1 cellular context compared by ENCODE assay signal in genomic region chr1:156337888-156338179, GRCh38.
TF ChIP-seq lines count a peak whose summit lies in the region.

No MANE protein-coding gene starts in this region.

TF ChIP-seq in K562, 482 proteins besides CTCF, POLR2A, EP300 and RAD21 (continues in another document):
- no peak for TF ChIP-seq TAL1 (IDR thresholded peaks at IDR 0.05)
- TF ChIP-seq ZBTB26 (CRISPR knock-in tag; IDR thresholded peaks at IDR 0.05): peak; percentile 21; the same call in 1 of the 2 replicates
- no peak for TF ChIP-seq RNF2 (IDR thresholded peaks at IDR 0.05)
- peak; percentile 50; the same call in 1 of the 2 replicates for TF ChIP-seq SMARCA5 (IDR thresholded peaks at IDR 0.05)
- TF ChIP-seq, protein P1, sequence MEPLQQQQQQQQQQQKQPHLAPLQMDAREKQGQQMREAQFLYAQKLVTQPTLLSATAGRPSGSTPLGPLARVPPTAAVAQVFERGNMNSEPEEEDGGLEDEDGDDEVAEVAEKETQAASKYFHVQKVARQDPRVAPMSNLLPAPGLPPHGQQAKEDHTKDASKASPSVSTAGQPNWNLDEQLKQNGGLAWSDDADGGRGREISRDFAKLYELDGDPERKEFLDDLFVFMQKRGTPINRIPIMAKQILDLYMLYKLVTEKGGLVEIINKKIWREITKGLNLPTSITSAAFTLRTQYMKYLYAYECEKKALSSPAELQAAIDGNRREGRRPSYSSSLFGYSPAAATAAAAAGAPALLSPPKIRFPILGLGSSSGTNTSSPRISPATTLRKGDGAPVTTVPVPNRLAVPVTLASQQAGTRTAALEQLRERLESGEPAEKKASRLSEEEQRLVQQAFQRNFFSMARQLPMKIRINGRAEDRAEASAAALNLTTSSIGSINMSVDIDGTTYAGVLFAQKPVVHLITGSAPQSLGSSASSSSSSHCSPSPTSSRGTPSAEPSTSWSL (CRISPR knock-in tag; IDR thresholded peaks at IDR 0.05; ENCODE audit: borderline replicate concordance): 0 out of 2 replicates have a peak, but pooled peaks have one; percentile 77
- peak; percentile 47; the same call in 1 of the 2 replicates for TF ChIP-seq NBN (IDR thresholded peaks at IDR 0.05; ENCODE audit: low read depth)
- TF ChIP-seq RFX5 (IDR thresholded peaks at IDR 0.05; ENCODE audit: low read depth, low read length): no peak
- 0 out of 2 replicates have a peak, but pooled peaks have one; percentile 12 for TF ChIP-seq ZC3H8 (IDR thresholded peaks at IDR 0.05)
- TF ChIP-seq, protein P2, sequence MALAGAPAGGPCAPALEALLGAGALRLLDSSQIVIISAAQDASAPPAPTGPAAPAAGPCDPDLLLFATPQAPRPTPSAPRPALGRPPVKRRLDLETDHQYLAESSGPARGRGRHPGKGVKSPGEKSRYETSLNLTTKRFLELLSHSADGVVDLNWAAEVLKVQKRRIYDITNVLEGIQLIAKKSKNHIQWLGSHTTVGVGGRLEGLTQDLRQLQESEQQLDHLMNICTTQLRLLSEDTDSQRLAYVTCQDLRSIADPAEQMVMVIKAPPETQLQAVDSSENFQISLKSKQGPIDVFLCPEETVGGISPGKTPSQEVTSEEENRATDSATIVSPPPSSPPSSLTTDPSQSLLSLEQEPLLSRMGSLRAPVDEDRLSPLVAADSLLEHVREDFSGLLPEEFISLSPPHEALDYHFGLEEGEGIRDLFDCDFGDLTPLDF (CRISPR knock-in tag; IDR thresholded peaks at IDR 0.05): no peak
- no peak for TF ChIP-seq IRF2 (CRISPR knock-in tag; IDR thresholded peaks at IDR 0.05)
- no peak for TF ChIP-seq EHMT2 (IDR thresholded peaks at IDR 0.05)
- TF ChIP-seq ZNF707 (CRISPR knock-in tag; conservative IDR thresholded peaks at IDR 0.05): no peak
- TF ChIP-seq CREB3L1 (IDR thresholded peaks at IDR 0.05; ENCODE audit: borderline replicate concordance, low read depth): no peak
- TF ChIP-seq RBM22 (IDR thresholded peaks at IDR 0.05; ENCODE audit: low read depth, low read length, poor library complexity, severe bottlenecking): no peak
- TF ChIP-seq ZBED1 (IDR thresholded peaks at IDR 0.05): no peak
- TF ChIP-seq DACH1 (IDR thresholded peaks at IDR 0.05; ENCODE audit: partially characterized antibody): no peak
- 0 out of 2 replicates have a peak, but pooled peaks have one; percentile 17 for TF ChIP-seq DMBX1 (CRISPR knock-in tag; IDR thresholded peaks at IDR 0.05; ENCODE audit: borderline replicate concordance)
- peak; percentile 61; the same call in 1 of the 2 replicates for TF ChIP-seq VEZF1 (CRISPR knock-in tag; IDR thresholded peaks at IDR 0.05)
- TF ChIP-seq HLTF (IDR thresholded peaks at IDR 0.05): 0 out of 2 replicates have a peak, but pooled peaks have one; percentile 72
- TF ChIP-seq MXI1 (IDR thresholded peaks at IDR 0.05; ENCODE audit: low read depth, low read length): peak; percentile 20; the same call in 1 of the 2 replicates
- TF ChIP-seq POLR2AphosphoS2 (IDR thresholded peaks at IDR 0.05; ENCODE audit: low read length): no peak
- no peak for TF ChIP-seq ZNF740 (CRISPR knock-in tag; IDR thresholded peaks at IDR 0.05)
- TF ChIP-seq ZNF740 (tag; IDR thresholded peaks at IDR 0.05): no peak
- TF ChIP-seq PHF20 (IDR thresholded peaks at IDR 0.05; ENCODE audit: partially characterized antibody): peak; percentile 51
- TF ChIP-seq GATAD2B (IDR thresholded peaks at IDR 0.05; ENCODE audit: borderline replicate concordance): no peak
- TF ChIP-seq ZC3H4 (CRISPR knock-in tag; IDR thresholded peaks at IDR 0.05; ENCODE audit: borderline replicate concordance): no peak
- no peak for TF ChIP-seq ZNF655 (CRISPR knock-in tag; IDR thresholded peaks at IDR 0.05)
- no peak for TF ChIP-seq BDP1 (IDR thresholded peaks at IDR 0.05; ENCODE audit: insufficient read depth, insufficient read length)
- TF ChIP-seq, protein P3, sequence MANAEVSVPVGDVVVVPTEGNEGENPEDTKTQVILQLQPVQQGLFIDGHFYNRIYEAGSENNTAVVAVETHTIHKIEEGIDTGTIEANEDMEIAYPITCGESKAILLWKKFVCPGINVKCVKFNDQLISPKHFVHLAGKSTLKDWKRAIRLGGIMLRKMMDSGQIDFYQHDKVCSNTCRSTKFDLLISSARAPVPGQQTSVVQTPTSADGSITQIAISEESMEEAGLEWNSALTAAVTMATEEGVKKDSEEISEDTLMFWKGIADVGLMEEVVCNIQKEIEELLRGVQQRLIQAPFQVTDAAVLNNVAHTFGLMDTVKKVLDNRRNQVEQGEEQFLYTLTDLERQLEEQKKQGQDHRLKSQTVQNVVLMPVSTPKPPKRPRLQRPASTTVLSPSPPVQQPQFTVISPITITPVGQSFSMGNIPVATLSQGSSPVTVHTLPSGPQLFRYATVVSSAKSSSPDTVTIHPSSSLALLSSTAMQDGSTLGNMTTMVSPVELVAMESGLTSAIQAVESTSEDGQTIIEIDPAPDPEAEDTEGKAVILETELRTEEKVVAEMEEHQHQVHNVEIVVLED (CRISPR knock-in tag; IDR thresholded peaks at IDR 0.05): no peak
- TF ChIP-seq CBX3 (IDR thresholded peaks at IDR 0.05; ENCODE audit: borderline replicate concordance in 1 of 2, low read length in 2 of 2): peak in 1 of 2 experiments; percentile 3; a peak in 1 of 3 replicates
- TF ChIP-seq EGR1 (conservative IDR thresholded peaks at IDR 0.05): 0 out of 2 replicates have a peak, but pooled peaks have one; percentile 5
- no peak for TF ChIP-seq MYNN (IDR thresholded peaks at IDR 0.05)
- TF ChIP-seq MYNN (CRISPR knock-in tag; IDR thresholded peaks at IDR 0.05): no peak
- TF ChIP-seq PRDM10 (IDR thresholded peaks at IDR 0.05; ENCODE audit: partially characterized antibody): no peak
- TF ChIP-seq ETS2 (tag; IDR thresholded peaks at IDR 0.05; ENCODE audit: borderline replicate concordance, poor library complexity, severe bottlenecking): no peak
- TF ChIP-seq, protein P4, sequence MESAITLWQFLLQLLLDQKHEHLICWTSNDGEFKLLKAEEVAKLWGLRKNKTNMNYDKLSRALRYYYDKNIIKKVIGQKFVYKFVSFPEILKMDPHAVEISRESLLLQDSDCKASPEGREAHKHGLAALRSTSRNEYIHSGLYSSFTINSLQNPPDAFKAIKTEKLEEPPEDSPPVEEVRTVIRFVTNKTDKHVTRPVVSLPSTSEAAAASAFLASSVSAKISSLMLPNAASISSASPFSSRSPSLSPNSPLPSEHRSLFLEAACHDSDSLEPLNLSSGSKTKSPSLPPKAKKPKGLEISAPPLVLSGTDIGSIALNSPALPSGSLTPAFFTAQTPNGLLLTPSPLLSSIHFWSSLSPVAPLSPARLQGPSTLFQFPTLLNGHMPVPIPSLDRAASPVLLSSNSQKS (CRISPR knock-in tag; IDR thresholded peaks at IDR 0.05): 0 out of 2 replicates have a peak, but pooled peaks have one; percentile 16
- no peak for TF ChIP-seq RBFOX2 (IDR thresholded peaks at IDR 0.05; ENCODE audit: low read depth, low read length)
- no peak for TF ChIP-seq HINFP (tag; conservative IDR thresholded peaks at IDR 0.05; ENCODE audit: low read depth)
- no peak for TF ChIP-seq ZNF197 (CRISPR knock-in tag; IDR thresholded peaks at IDR 0.05; ENCODE audit: low read depth)
- no peak for TF ChIP-seq CREB3 (tag; conservative IDR thresholded peaks at IDR 0.05; ENCODE audit: low read depth)
